Comparison of ENCODE assay signal across 9 cellular contexts in genomic region chr1:19113362-19114092, GRCh38.
A peak's percentile ranks its signal among the peaks of the same experiment; 100 is the strongest.
DNase-seq lines count a peak whose midpoint lies in the region; ATAC-seq and TF ChIP-seq lines count a peak whose summit lies in the region.
"Had no signal": no experiment of that assay in that cellular context is flagged by ENCODE, and none has a peak within 500 bp of the region (broad histone marks: within the 10 kb centered on the region; RNA-seq: fewer than 3 reads in every experiment).

No MANE protein-coding gene starts in this region.

- H3K27me3 Mint-ChIP-seq in CD8-positive, alpha-beta T cell (ENCODE audit: low read depth), result no peaks in the 10 kb centered on the region
- no peaks in the 10 kb centered on the region for H3K27me3 Mint-ChIP-seq in naive B cell
- no peaks in the 10 kb centered on the region for H3K27me3 Mint-ChIP-seq in stimulated activated memory B cell treated with anti-CD40 and anti-IgM and Interleukin-4, amounts not matched to agents 10 μg/mL and 1 μg/mL and 100 μg/mL, for 72 hours

- CTCF ChIA-PET in CD8-positive, alpha-beta T cell (lab: Charles Lee), result interaction anchor here (0.6 to 1.8 kb wide), 9 partner anchors 9 to 251 kb away, joined by 3 to 14 read pairs (median 4); no protein-coding TSS in a partner anchor
- CTCF ChIA-PET in SK-N-SH (lab: Yijun Ruan, JAX) (interaction anchor here (0.6 to 6.2 kb wide), 32 partner anchors 9 to 515 kb away, joined by 3 to 49 read pairs (median 5); partner anchors contain the start of gene ALDH4A1), mammary epithelial cell (lab: Charles Lee; ENCODE audit: low non-redundant PET) (interaction anchor here (0.6 kb wide), 1 partner anchor 190 kb away, joined by 6 read pairs; no protein-coding TSS in a partner anchor)

- in situ Hi-C loops in mammary epithelial cell (cut with MboI; ENCODE audit: low sequenced_read_pairs in 2 of 2), result no loop called here

- TF ChIP-seq RAD21 in SK-N-SH (IDR thresholded peaks at IDR 0.05; ENCODE audit: low read length), result peak; percentile 62

- H3K9ac ChIP-seq in SK-N-SH (no peak overlapping the region), mammary epithelial cell (ENCODE audit: insufficient read depth, low read length) (no peak overlapping the region)

- no peaks in the 10 kb centered on the region for H3K9me3 Mint-ChIP-seq in CD8-positive, alpha-beta T cell
- H3K9me3 Mint-ChIP-seq in naive B cell, result no peaks in the 10 kb centered on the region
- no peaks in the 10 kb centered on the region for H3K9me3 Mint-ChIP-seq in stimulated activated memory B cell treated with anti-CD40 and anti-IgM and Interleukin-4, amounts not matched to agents 10 μg/mL and 1 μg/mL and 100 μg/mL, for 72 hours

- DNase-seq in CD8-positive, alpha-beta T cell, result peak in 5 of 7 experiments; percentile 8 to 54 (median 25)
- DNase-seq in H7 (peak; percentile 53), SK-N-SH (peak; percentile 48), mammary epithelial cell (peak; percentile 50), naive B cell (peak; percentile 3)

- H3K79me2 ChIP-seq in SK-N-SH (ENCODE audit: insufficient read depth) (no peaks in the 10 kb centered on the region), mammary epithelial cell (ENCODE audit: insufficient read depth, low read length) (no peaks in the 10 kb centered on the region)

- H3K4me3 Mint-ChIP-seq in CD8-positive, alpha-beta T cell, result no peak overlapping the region
- H3K4me3 Mint-ChIP-seq in naive B cell, result no peak overlapping the region
- H3K4me3 Mint-ChIP-seq in stimulated activated memory B cell treated with anti-CD40 and anti-IgM and Interleukin-4, amounts not matched to agents 10 μg/mL and 1 μg/mL and 100 μg/mL, for 72 hours, result no peak overlapping the region

- TF ChIP-seq CTCF in CD8-positive, alpha-beta T cell (IDR thresholded peaks at IDR 0.05), result peak; percentile 36
- TF ChIP-seq CTCF in SK-N-SH (IDR thresholded peaks at IDR 0.05) (peak; percentile 67), mammary epithelial cell (conservative IDR thresholded peaks at IDR 0.05 in 1 of 2, IDR thresholded peaks at IDR 0.05 in 1 of 2; ENCODE audit: extremely low read depth in 1 of 2, insufficient read depth in 1 of 2, low read depth in 1 of 2, low read length in 2 of 2) (peak; percentile 47 to 53)

- H3K4me1 Mint-ChIP-seq in CD8-positive, alpha-beta T cell (ENCODE audit: low read depth), result no peaks in the 10 kb centered on the region
- H3K4me1 Mint-ChIP-seq in naive B cell, result no peaks in the 10 kb centered on the region
- H3K4me1 Mint-ChIP-seq in stimulated activated memory B cell treated with anti-CD40 and anti-IgM and Interleukin-4, amounts not matched to agents 10 μg/mL and 1 μg/mL and 100 μg/mL, for 72 hours, result no peaks in the 10 kb centered on the region

- no peak for TF ChIP-seq EP300 in SK-N-SH (IDR thresholded peaks at IDR 0.05; ENCODE audit: borderline replicate concordance in 1 of 2, low read depth in 1 of 2, low read length in 1 of 2)

- no peaks in the 10 kb centered on the region for H4K20me1 ChIP-seq in SK-N-SH (ENCODE audit: insufficient read depth)
- no peaks in the 10 kb centered on the region for H4K20me1 ChIP-seq in mammary epithelial cell (ENCODE audit: insufficient read depth, low read length)

- BruUV-seq in mammary epithelial cell (replicated peaks; lab: Mats Ljungman, UMichigan), result no TSS peak

- ATAC-seq in CD8-positive, alpha-beta T cell, result peak; percentile 65
- ATAC-seq in naive B cell (ENCODE audit: low read depth in 2 of 2) (peak in 1 of 2 donors; percentile 39), GM18502 (IDR thresholded peaks at IDR 0.05; ENCODE audit: poor library complexity, unreplicated experiment) (no peak), HG02884 (IDR thresholded peaks at IDR 0.05; ENCODE audit: unreplicated experiment) (no peak)
- no peak for ATAC-seq in stimulated activated memory B cell treated with anti-CD40 and anti-IgM and Interleukin-4, amounts not matched to agents 10 μg/mL and 1 μg/mL and 100 μg/mL, for 72 hours

- H3F3A ChIP-seq in SK-N-SH (replicated peaks; ENCODE audit: insufficient read depth), result peaks cover 4% of the 10 kb centered on the region

- intact Hi-C loops in CD8-positive, alpha-beta T cell (cut with DNase I, micrococcal nuclease), result loop anchor here (1.0 to 5.0 kb wide), 2 partner anchors 206 kb away; no protein-coding TSS in a partner anchor
- intact Hi-C loops in mammary epithelial cell (cut with micrococcal nuclease), result no loop called here

- no peak overlapping the region for H3K4me3 ChIP-seq in CD8-positive, alpha-beta T cell (ENCODE audit: low read depth, low read length)
- H3K4me3 ChIP-seq in H7 (ENCODE audit: insufficient read depth, low read depth, low read length) (no peak overlapping the region), SK-N-SH (ENCODE audit: low read depth in 2 of 2, low read length in 1 of 2) (no peak overlapping the region), mammary epithelial cell (replicated peaks in 1 of 3; ENCODE audit: insufficient read depth in 1 of 3, low read depth in 2 of 3, low read length in 3 of 3) (no peak overlapping the region)
- H3K4me3 ChIP-seq: vagina had no signal

- 84% methylated on average over 8 of the region's 8 CpGs for WGBS in SK-N-SH (ENCODE audit: low lambda C conversion rate)
- 76% methylated on average over 8 of the region's 8 CpGs for WGBS in mammary epithelial cell (ENCODE audit: low coverage, missing lambda C conversion rate)

- H3K36me3 Mint-ChIP-seq in CD8-positive, alpha-beta T cell, result peaks cover 96% of the 10 kb centered on the region
- H3K36me3 Mint-ChIP-seq in naive B cell, result peaks cover 12 to 33% of the 10 kb centered on the region in 2 donors
- H3K36me3 Mint-ChIP-seq in stimulated activated memory B cell treated with anti-CD40 and anti-IgM and Interleukin-4, amounts not matched to agents 10 μg/mL and 1 μg/mL and 100 μg/mL, for 72 hours, result peaks cover 64% of the 10 kb centered on the region

- H2AFZ ChIP-seq in SK-N-SH (ENCODE audit: low read depth), result no peak overlapping the region
- no peak overlapping the region for H2AFZ ChIP-seq in mammary epithelial cell (ENCODE audit: low read depth, low read length)

- no peak overlapping the region for H3K27ac ChIP-seq in CD8-positive, alpha-beta T cell (ENCODE audit: low read depth, low read length)
- H3K27ac ChIP-seq in SK-N-SH (ENCODE audit: low read depth in 2 of 2, low read length in 1 of 2) (no peak overlapping the region), mammary epithelial cell (ENCODE audit: insufficient read depth, low read depth, low read length) (no peak overlapping the region)
- H3K27ac ChIP-seq: vagina had no signal

- H3K4me2 ChIP-seq in SK-N-SH (no peak overlapping the region), mammary epithelial cell (ENCODE audit: insufficient read depth, low read depth, low read length) (no peak overlapping the region)

- POLR2A ChIA-PET in CD8-positive, alpha-beta T cell (lab: Charles Lee), result interaction anchor here (0.6 kb wide), 1 partner anchor 1396 kb away, joined by 3 read pairs; no protein-coding TSS in a partner anchor
- POLR2A ChIA-PET in SK-N-SH (lab: Yijun Ruan, JAX), result no interaction called here

- peaks cover 89% of the 10 kb centered on the region for H3K36me3 ChIP-seq in CD8-positive, alpha-beta T cell (ENCODE audit: insufficient read depth, low read length)
- H3K36me3 ChIP-seq in H7 (replicated peaks; ENCODE audit: control insufficient read depth, insufficient read depth, low read length) (peaks cover 82% of the 10 kb centered on the region), SK-N-SH (replicated peaks in 1 of 2; ENCODE audit: control insufficient read depth in 1 of 2, insufficient read depth in 2 of 2, low read length in 1 of 2) (peaks cover 82 to 91% of the 10 kb centered on the region in 2 experiments), mammary epithelial cell (ENCODE audit: insufficient read depth, low read length) (peaks cover 68% of the 10 kb centered on the region)

- no peaks in the 10 kb centered on the region for H3K27me3 ChIP-seq in CD8-positive, alpha-beta T cell (ENCODE audit: insufficient read depth, low read length)
- H3K27me3 ChIP-seq in H7 (ENCODE audit: control insufficient read depth, insufficient read depth, low read length), result no peaks in the 10 kb centered on the region
- H3K27me3 ChIP-seq in SK-N-SH (ENCODE audit: insufficient read depth), result no peaks in the 10 kb centered on the region
- H3K27me3 ChIP-seq in mammary epithelial cell (ENCODE audit: insufficient read depth, low read length), result no peaks in the 10 kb centered on the region
- H3K27me3 ChIP-seq: vagina had no signal

- H3K4me1 ChIP-seq in CD8-positive, alpha-beta T cell (ENCODE audit: insufficient read depth, low read length), result no peaks in the 10 kb centered on the region
- no peaks in the 10 kb centered on the region for H3K4me1 ChIP-seq in SK-N-SH (ENCODE audit: control insufficient read depth in 1 of 2, insufficient read depth in 2 of 2, low read depth in 1 of 2, low read length in 1 of 2)
- H3K4me1 ChIP-seq in mammary epithelial cell (ENCODE audit: insufficient read depth, low read length), result no peaks in the 10 kb centered on the region
- H3K4me1 ChIP-seq: vagina had no signal

- H3K9me2 ChIP-seq in SK-N-SH, result no peaks in the 10 kb centered on the region

- dilution Hi-C loops in mammary epithelial cell (cut with HindIII; ENCODE audit: low sequenced_read_pairs), result no loop called here

- no peak overlapping the region for H3K27ac Mint-ChIP-seq in CD8-positive, alpha-beta T cell
- H3K27ac Mint-ChIP-seq in naive B cell, result peak overlapping the region in 1 of 6 donors; percentile 47
- H3K27ac Mint-ChIP-seq in stimulated activated memory B cell treated with anti-CD40 and anti-IgM and Interleukin-4, amounts not matched to agents 10 μg/mL and 1 μg/mL and 100 μg/mL, for 72 hours, result no peak overlapping the region

- no peaks in the 10 kb centered on the region for H3K9me3 ChIP-seq in CD8-positive, alpha-beta T cell (ENCODE audit: low read length)
- no peaks in the 10 kb centered on the region for H3K9me3 ChIP-seq in SK-N-SH
- no peaks in the 10 kb centered on the region for H3K9me3 ChIP-seq in mammary epithelial cell (replicated peaks; ENCODE audit: insufficient read depth, low read length)
- H3K9me3 ChIP-seq: vagina had no signal

TF ChIP-seq in SK-N-SH, 30 proteins besides CTCF, POLR2A, EP300 and RAD21:
- TF ChIP-seq IRF3 (IDR thresholded peaks at IDR 0.05; ENCODE audit: low read depth, low read length), result no peak
- peak; percentile 55 for TF ChIP-seq SMC3 (IDR thresholded peaks at IDR 0.05; ENCODE audit: low read depth, low read length)
TF ChIP-seq in SK-N-SH: peak in this region for 1.

Comparison
In these comparisons a context has a peak if more than half of its experiments do, and no peak if none do; other contexts are left out.
1. DNase-seq: peak in every context shown above with its lines; median percentile 53 in H7; 50 in mammary epithelial cell; 48 in SK-N-SH; 25 in CD8-positive, alpha-beta T cell; 3 in naive B cell.